Comparison of ENCODE assay signal across 13 cellular contexts in the genomic region with DNA sequence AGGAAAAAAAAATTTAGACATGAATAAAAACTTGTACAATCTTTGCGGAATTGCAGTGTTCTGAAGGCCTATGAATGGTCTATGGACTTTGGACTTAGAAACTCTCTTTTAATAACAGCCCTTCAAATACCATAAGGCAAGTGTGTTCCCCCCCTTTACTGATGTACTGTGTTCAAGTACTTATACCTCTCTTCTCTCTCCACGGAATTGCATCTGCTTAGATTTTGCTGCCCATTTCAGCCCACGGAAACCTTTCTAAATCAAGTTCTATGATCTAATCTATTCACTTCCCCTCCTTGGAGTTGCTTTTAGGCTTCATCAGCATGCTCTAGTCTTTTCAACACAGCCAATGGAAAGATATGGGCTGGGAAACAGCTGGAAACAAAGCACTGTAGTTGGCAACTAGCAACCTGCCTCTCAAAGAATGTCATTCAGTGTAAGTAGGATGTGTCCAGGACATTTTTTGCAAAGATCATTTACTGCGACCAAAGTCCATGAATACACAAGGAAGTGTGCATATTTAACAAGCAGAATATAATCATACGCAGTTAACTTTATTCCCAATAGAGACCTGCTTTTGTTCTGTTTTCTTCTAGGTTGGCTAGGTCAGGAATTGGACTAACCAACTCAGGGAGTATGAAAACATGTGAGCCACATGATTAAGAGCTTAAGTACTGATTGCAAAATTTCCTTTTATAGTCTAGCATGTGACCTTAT. TPM values are rescaled to one million over a fixed set of nuclear protein-coding genes. Genes with fewer than 3 reads are reported as not detected.
DNase-seq lines count a peak whose midpoint lies in the region; ATAC-seq and TF ChIP-seq lines count a peak whose summit lies in the region.
"Had no signal": no experiment of that assay in that cellular context is flagged by ENCODE, and none has a peak within 500 bp of the region (broad histone marks: within the 10 kb centered on the region; RNA-seq: fewer than 3 reads in every experiment).

No MANE protein-coding gene starts in this region.

- no peaks in the 10 kb centered on the region for H3K27me3 Mint-ChIP-seq in chondrocyte (ENCODE audit: low read depth)
- H3K27me3 Mint-ChIP-seq in activated CD8-positive, alpha-beta T cell treated with anti-CD3 and anti-CD28 coated beads for 36 hours, result peaks cover 2% of the 10 kb centered on the region
- H3K27me3 Mint-ChIP-seq in CD4-positive, alpha-beta memory T cell, result no peaks in the 10 kb centered on the region

- peaks cover 32% of the 10 kb centered on the region for H3K4me1 Mint-ChIP-seq in chondrocyte (ENCODE audit: low read depth)
- H3K4me1 Mint-ChIP-seq in activated CD8-positive, alpha-beta T cell treated with anti-CD3 and anti-CD28 coated beads for 36 hours (ENCODE audit: low read depth), result no peaks in the 10 kb centered on the region
- peaks cover 0 to 2% (median 0%) of the 10 kb centered on the region in 4 donors for H3K4me1 Mint-ChIP-seq in CD4-positive, alpha-beta memory T cell
- H3K4me1 Mint-ChIP-seq: CD4-positive, CD25-positive, alpha-beta regulatory T cell had no signal

- TF ChIP-seq CTCF in LNCaP clone FGC (IDR thresholded peaks at IDR 0.05; ENCODE audit: control insufficient read depth, extremely low read depth, insufficient read depth), result no peak
- no peak for TF ChIP-seq CTCF in chondrocyte (IDR thresholded peaks at IDR 0.05)
- TF ChIP-seq CTCF in left lung (IDR thresholded peaks at IDR 0.05), result no peak
- no peak for TF ChIP-seq CTCF in activated CD8-positive, alpha-beta T cell treated with anti-CD3 and anti-CD28 coated beads for 36 hours (IDR thresholded peaks at IDR 0.05)

- H3K27me3 ChIP-seq in left lung (no peaks in the 10 kb centered on the region), skeletal muscle tissue (ENCODE audit: control insufficient read depth in 3 of 3, insufficient read depth in 3 of 3, low read length in 3 of 3) (no peaks in the 10 kb centered on the region)
- no peaks in the 10 kb centered on the region for H3K27me3 ChIP-seq in CD4-positive, alpha-beta memory T cell (ENCODE audit: insufficient read depth, low read length)

- peak overlapping the region; percentile 34 for H3K27ac Mint-ChIP-seq in chondrocyte (ENCODE audit: unreplicated experiment)
- H3K27ac Mint-ChIP-seq in activated CD8-positive, alpha-beta T cell treated with anti-CD3 and anti-CD28 coated beads for 36 hours, result no peak overlapping the region
- H3K27ac Mint-ChIP-seq in CD4-positive, alpha-beta memory T cell, result no peak overlapping the region
- H3K27ac Mint-ChIP-seq: activated naive CD4-positive, alpha-beta T cell treated with anti-CD3 and anti-CD28 coated beads for 36 hours; CD4-positive, CD25-positive, alpha-beta regulatory T cell; effector memory CD8-positive, alpha-beta T cell had no signal

- no peak overlapping the region for H3K9ac ChIP-seq in skeletal muscle tissue (ENCODE audit: low read depth in 1 of 3, low read length in 3 of 3)

- H3K4me3 ChIP-seq in LNCaP clone FGC (ENCODE audit: low read depth, low read length), result no peak overlapping the region
- no peak overlapping the region for H3K4me3 ChIP-seq in left lung
- H3K4me3 ChIP-seq in skeletal muscle tissue (ENCODE audit: low read length in 3 of 3), result no peak overlapping the region
- H3K4me3 ChIP-seq in CD4-positive, alpha-beta memory T cell (ENCODE audit: low read length in 2 of 2), result no peak overlapping the region

- ATAC-seq in left lung, result peak; percentile 42
- ATAC-seq in activated CD8-positive, alpha-beta T cell treated with anti-CD3 and anti-CD28 coated beads for 36 hours, result no peak
- ATAC-seq: effector memory CD8-positive, alpha-beta T cell had no signal

- CTCF ChIA-PET in activated CD8-positive, alpha-beta T cell treated with anti-CD3 and anti-CD28 coated beads for 36 hours (lab: Charles Lee), result no interaction called here
- CTCF ChIA-PET in CD4-positive, alpha-beta memory T cell (lab: Charles Lee; ENCODE audit: partially characterized antibody), result no interaction called here

- DNase-seq in LNCaP clone FGC (ENCODE audit: low read depth) (peak; percentile 19), chondrocyte (ENCODE audit: low spot score) (no peak), left lung (no peak), C1 segment of cervical spinal cord (lab: John Stamatoyannopoulos, UW) (no peak)
- DNase-seq in activated CD8-positive, alpha-beta T cell treated with anti-CD3 and anti-CD28 coated beads for 36 hours, result no peak
- no peak for DNase-seq in CD4-positive, alpha-beta memory T cell
- DNase-seq in activated effector memory CD4-positive, alpha-beta T cell treated with anti-CD3 and anti-CD28 coated beads, Interleukin-2, amount 50 U/mL, for 16 hours, result no peak
- DNase-seq: activated CD4-positive, alpha-beta T cell treated with anti-CD3 and anti-CD28 coated beads for 48 hours; activated naive CD4-positive, alpha-beta T cell treated with anti-CD3 and anti-CD28 coated beads for 36 hours; CD4-positive, CD25-positive, alpha-beta regulatory T cell; effector memory CD8-positive, alpha-beta T cell; NCI-H446 had no signal

- POLR2A ChIA-PET in activated CD8-positive, alpha-beta T cell treated with anti-CD3 and anti-CD28 coated beads for 36 hours (lab: Charles Lee), result no interaction called here
- POLR2A ChIA-PET in CD4-positive, alpha-beta memory T cell (lab: Charles Lee; ENCODE audit: partially characterized antibody), result no interaction called here

- no peak overlapping the region for H3K4me3 Mint-ChIP-seq in chondrocyte (ENCODE audit: unreplicated experiment)
- H3K4me3 Mint-ChIP-seq in activated CD8-positive, alpha-beta T cell treated with anti-CD3 and anti-CD28 coated beads for 36 hours, result no peak overlapping the region
- H3K4me3 Mint-ChIP-seq in CD4-positive, alpha-beta memory T cell, result no peak overlapping the region
- H3K4me3 Mint-ChIP-seq: activated naive CD4-positive, alpha-beta T cell treated with anti-CD3 and anti-CD28 coated beads for 36 hours; CD4-positive, CD25-positive, alpha-beta regulatory T cell; effector memory CD8-positive, alpha-beta T cell had no signal

- H3K9me3 ChIP-seq in left lung (no peaks in the 10 kb centered on the region), skeletal muscle tissue (ENCODE audit: control insufficient read depth in 3 of 3, low read length in 3 of 3) (no peaks in the 10 kb centered on the region)
- H3K9me3 ChIP-seq in CD4-positive, alpha-beta memory T cell (ENCODE audit: control insufficient read depth in 1 of 2, low read length in 2 of 2), result no peaks in the 10 kb centered on the region

- no peaks in the 10 kb centered on the region for H3K36me3 Mint-ChIP-seq in chondrocyte (ENCODE audit: low read depth)
- no peaks in the 10 kb centered on the region for H3K36me3 Mint-ChIP-seq in activated CD8-positive, alpha-beta T cell treated with anti-CD3 and anti-CD28 coated beads for 36 hours (ENCODE audit: low read depth)
- H3K36me3 Mint-ChIP-seq in CD4-positive, alpha-beta memory T cell, result no peaks in the 10 kb centered on the region
- H3K36me3 Mint-ChIP-seq: CD4-positive, CD25-positive, alpha-beta regulatory T cell had no signal

- H3K27ac ChIP-seq in left lung (peak overlapping the region in 1 of 2 donors; percentile 47), skeletal muscle tissue (ENCODE audit: low read depth, low read length) (peak overlapping the region; percentile 66)
- no peak overlapping the region for H3K27ac ChIP-seq in CD4-positive, alpha-beta memory T cell (ENCODE audit: low read depth, low read length)

- H3K4me1 ChIP-seq in left lung (peaks cover 0 to 12% of the 10 kb centered on the region in 2 donors), skeletal muscle tissue (ENCODE audit: control insufficient read depth in 3 of 3, insufficient read depth in 3 of 3, low read length in 3 of 3) (peaks cover 14 to 17% (median 14%) of the 10 kb centered on the region in 3 donors)
- H3K4me1 ChIP-seq in CD4-positive, alpha-beta memory T cell (ENCODE audit: insufficient read depth, low read length), result no peaks in the 10 kb centered on the region

- H3K36me3 ChIP-seq in left lung (no peaks in the 10 kb centered on the region), skeletal muscle tissue (ENCODE audit: control insufficient read depth in 3 of 3, insufficient read depth in 3 of 3, low read length in 3 of 3) (no peaks in the 10 kb centered on the region)
- H3K36me3 ChIP-seq in CD4-positive, alpha-beta memory T cell (ENCODE audit: insufficient read depth, low read length), result no peaks in the 10 kb centered on the region

- H3K9me3 Mint-ChIP-seq in chondrocyte (ENCODE audit: low read depth), result peaks cover 3% of the 10 kb centered on the region
- H3K9me3 Mint-ChIP-seq in activated CD8-positive, alpha-beta T cell treated with anti-CD3 and anti-CD28 coated beads for 36 hours, result no peaks in the 10 kb centered on the region
- H3K9me3 Mint-ChIP-seq in CD4-positive, alpha-beta memory T cell, result peaks cover 0 to under 1% (median 0%) of the 10 kb centered on the region in 8 donors
- H3K9me3 Mint-ChIP-seq: activated naive CD4-positive, alpha-beta T cell treated with anti-CD3 and anti-CD28 coated beads for 36 hours; CD4-positive, CD25-positive, alpha-beta regulatory T cell; effector memory CD8-positive, alpha-beta T cell had no signal

- intact Hi-C loops in left lung (cut with DNase I), result no loop called here
- intact Hi-C loops in activated CD8-positive, alpha-beta T cell treated with anti-CD3 and anti-CD28 coated beads for 36 hours (cut with micrococcal nuclease), result no loop called here
- intact Hi-C loops in CD4-positive, alpha-beta memory T cell (cut with micrococcal nuclease), result no loop called here

RNA-seq across cellular contexts. Expression of gene SLC40A1, which starts 58.0 kb away (rescaled TPM):
- total RNA-seq in chondrocyte (15.0 to 21.7 TPM (median 20.3 TPM) in 3 replicates), left lung (100 to 1,000 TPM; 104 to 153 TPM), skeletal muscle tissue (97.6 TPM)
- total RNA-seq in activated CD8-positive, alpha-beta T cell treated with anti-CD3 and anti-CD28 coated beads for 36 hours, result 1 to 10 TPM; 1.2 to 1.5 TPM
- total RNA-seq in CD4-positive, alpha-beta memory T cell, result 10 to 100 TPM; 27.4 to 30.0 TPM
- polyA plus RNA-seq in CD4-positive, alpha-beta memory T cell, result 100 to 1,000 TPM in 1 of 2 donors, 10 to 100 TPM in 1; 98.3 to 328 TPM
